Comparison of ENCODE assay signal across 1 cellular context in the genomic region with DNA sequence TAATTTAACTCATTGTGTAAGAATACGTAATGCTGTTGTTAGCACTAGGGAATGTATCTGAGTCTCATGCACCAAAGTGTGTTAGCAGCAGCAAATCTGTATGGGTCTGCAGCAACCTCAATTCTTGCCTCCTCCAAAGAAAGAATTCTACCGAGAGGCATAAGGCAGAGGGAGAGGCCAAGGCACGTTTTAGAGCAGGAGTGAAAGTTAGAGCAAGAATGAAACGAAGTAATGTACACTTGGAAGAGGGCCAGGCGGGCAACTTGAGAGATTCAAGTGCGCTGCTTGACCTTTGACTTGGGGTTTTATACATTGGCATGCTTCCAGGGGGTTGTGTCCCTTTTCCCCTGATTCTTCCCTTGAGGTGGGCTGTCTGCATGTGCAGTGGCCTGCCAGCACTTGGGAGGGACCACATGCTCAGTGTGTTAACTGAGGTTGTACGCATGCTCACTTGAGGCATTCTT.
TF ChIP-seq lines count a peak whose summit lies in the region.

No MANE protein-coding gene starts in this region.

TF ChIP-seq in A549, 52 proteins besides CTCF, POLR2A, EP300 and RAD21 (continued from another document):
- TF ChIP-seq SMC3 (IDR thresholded peaks at IDR 0.05) (no peak), POLR2AphosphoS2 (conservative IDR thresholded peaks at IDR 0.05; ENCODE audit: low read length) (no peak), HOXB5 (CRISPR knock-in tag; IDR thresholded peaks at IDR 0.05) (no peak), EHF (CRISPR knock-in tag; IDR thresholded peaks at IDR 0.05) (no peak), RCOR1 (IDR thresholded peaks at IDR 0.05; ENCODE audit: low read depth, low read length) (no peak), FOXS1 (CRISPR knock-in tag; IDR thresholded peaks at IDR 0.05) (no peak), RNF2 (IDR thresholded peaks at IDR 0.05; ENCODE audit: borderline replicate concordance, low read depth) (no peak), NPAS2 (CRISPR knock-in tag; IDR thresholded peaks at IDR 0.05; ENCODE audit: borderline replicate concordance) (no peak), CEBPB (IDR thresholded peaks at IDR 0.05) (no peak), KDM5A (IDR thresholded peaks at IDR 0.05) (no peak)
- TF ChIP-seq, protein P1, sequence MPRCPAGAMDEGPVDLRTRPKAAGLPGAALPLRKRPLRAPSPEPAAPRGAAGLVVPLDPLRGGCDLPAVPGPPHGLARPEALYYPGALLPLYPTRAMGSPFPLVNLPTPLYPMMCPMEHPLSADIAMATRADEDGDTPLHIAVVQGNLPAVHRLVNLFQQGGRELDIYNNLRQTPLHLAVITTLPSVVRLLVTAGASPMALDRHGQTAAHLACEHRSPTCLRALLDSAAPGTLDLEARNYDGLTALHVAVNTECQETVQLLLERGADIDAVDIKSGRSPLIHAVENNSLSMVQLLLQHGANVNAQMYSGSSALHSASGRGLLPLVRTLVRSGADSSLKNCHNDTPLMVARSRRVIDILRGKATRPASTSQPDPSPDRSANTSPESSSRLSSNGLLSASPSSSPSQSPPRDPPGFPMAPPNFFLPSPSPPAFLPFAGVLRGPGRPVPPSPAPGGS (IDR thresholded peaks at IDR 0.05): no peak
- TF ChIP-seq, protein P2, sequence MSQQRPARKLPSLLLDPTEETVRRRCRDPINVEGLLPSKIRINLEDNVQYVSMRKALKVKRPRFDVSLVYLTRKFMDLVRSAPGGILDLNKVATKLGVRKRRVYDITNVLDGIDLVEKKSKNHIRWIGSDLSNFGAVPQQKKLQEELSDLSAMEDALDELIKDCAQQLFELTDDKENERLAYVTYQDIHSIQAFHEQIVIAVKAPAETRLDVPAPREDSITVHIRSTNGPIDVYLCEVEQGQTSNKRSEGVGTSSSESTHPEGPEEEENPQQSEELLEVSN (IDR thresholded peaks at IDR 0.05; ENCODE audit: borderline replicate concordance, low read depth): no peak
